8 cellular contexts compared by ENCODE assay signal in the genomic region with DNA sequence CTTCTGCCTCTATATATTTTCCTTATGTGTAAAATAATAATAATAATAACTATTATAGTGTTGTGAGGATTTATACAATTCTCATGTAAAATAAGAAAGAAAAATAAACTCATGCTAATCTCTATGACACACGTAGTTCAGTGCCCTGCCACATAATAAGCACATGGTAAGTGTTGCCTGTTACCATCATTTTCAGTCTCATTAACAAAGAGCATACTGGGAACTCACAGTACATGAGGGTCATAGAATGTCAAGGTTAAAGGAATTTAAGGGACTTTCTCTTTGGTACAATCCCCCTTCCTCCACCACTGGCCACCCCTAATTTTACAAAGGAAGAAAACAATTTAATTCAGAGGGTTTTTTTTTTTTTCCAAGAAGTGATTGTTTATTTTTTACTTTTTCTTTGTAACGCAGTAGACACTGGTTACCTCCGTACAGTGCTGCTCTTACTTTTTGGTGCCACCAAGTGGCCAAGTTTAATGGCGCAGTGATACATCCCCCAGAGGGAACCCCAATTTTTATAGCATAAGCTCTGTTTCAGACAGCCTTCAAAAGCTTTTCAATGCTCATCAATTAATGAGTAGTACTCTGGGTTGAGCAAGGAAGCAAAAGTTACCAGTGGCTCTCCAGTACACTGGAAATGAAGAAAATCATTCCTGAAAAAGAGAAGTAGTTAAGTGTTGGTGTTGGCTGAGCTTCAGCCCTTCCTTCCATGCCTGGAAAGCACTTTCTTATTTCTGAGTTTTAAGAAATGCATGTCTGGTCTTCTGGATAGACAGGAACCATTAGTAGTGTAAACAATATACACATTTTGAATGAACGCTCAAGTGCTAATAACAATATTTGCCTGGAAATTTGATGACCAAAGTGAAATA.
DNase-seq lines count a peak whose midpoint lies in the region; ATAC-seq and TF ChIP-seq lines count a peak whose summit lies in the region.

No MANE protein-coding gene starts in this region.

- peak; percentile 32 to 60 (median 49) for TF ChIP-seq CTCF in vagina (IDR thresholded peaks at IDR 0.05)

- peak overlapping the region; percentile 27; the same call in 1 of the 2 replicates for H3K4me3 ChIP-seq in ACC112 (ENCODE audit: low read depth, low read length)
- no peak overlapping the region for H3K4me3 ChIP-seq in vagina

- no peaks in the 10 kb centered on the region for H3K79me2 ChIP-seq in ACC112 (ENCODE audit: control insufficient read depth, insufficient read depth, low read length, unreplicated experiment)

- peak overlapping the region; percentile 82 for H2AFZ ChIP-seq in ACC112 (ENCODE audit: low read length, unreplicated experiment)

- intact Hi-C loops in vagina (cut with DNase I), result loop anchor here (10.0 kb wide), 2 partner anchors 333 to 373 kb away; a partner anchor contains a TSS

- H3K9me3 ChIP-seq in vagina, result no peaks in the 10 kb centered on the region

- ATAC-seq in GM18498 (IDR thresholded peaks at IDR 0.05; ENCODE audit: unreplicated experiment) (peak; percentile 97), HG02884 (IDR thresholded peaks at IDR 0.05; ENCODE audit: unreplicated experiment) (peak; percentile 95)

- 0 out of 2 replicates have a peak, but pooled peaks cover 6% of the 10 kb centered on the region for H3K27me3 ChIP-seq in ACC112 (ENCODE audit: insufficient read depth, low read length)
- H3K27me3 ChIP-seq in vagina, result no peaks in the 10 kb centered on the region

- DNase-seq in NCI-H460 (ENCODE audit: extremely low read depth, low read depth), result peak; percentile 21
- DNase-seq in activated CD8-positive, alpha-beta memory T cell treated with anti-CD3 and anti-CD28 coated beads, Interleukin-2, amount 50 U/mL, for 4 hours, result peak; percentile 45
- DNase-seq in fibroblast of gingiva (ENCODE audit: low read depth), result peak; percentile 49
- peak; percentile 38 for DNase-seq in pons (ENCODE audit: low spot score)
- DNase-seq in vagina (ENCODE audit: extremely low spot score in 2 of 2), result no peak

- no peak overlapping the region for H3K27ac ChIP-seq in ACC112 (ENCODE audit: low read depth, low read length)
- H3K27ac ChIP-seq in vagina, result no peak overlapping the region

- no peak for TF ChIP-seq POLR2A in vagina (IDR thresholded peaks at IDR 0.05)

- peaks cover 12% of the 10 kb centered on the region for H3K4me1 ChIP-seq in ACC112 (ENCODE audit: control insufficient read depth, insufficient read depth, low read length, unreplicated experiment)
- no peaks in the 10 kb centered on the region for H3K4me1 ChIP-seq in vagina

- H3K36me3 ChIP-seq in ACC112 (ENCODE audit: insufficient read depth, low read length) (no peaks in the 10 kb centered on the region), vagina (no peaks in the 10 kb centered on the region)

Comparison
In these comparisons a context has a peak if more than half of its experiments do, and no peak if none do; other contexts are left out.
1. DNase-seq: peak in NCI-H460 (single experiment), activated CD8-positive, alpha-beta memory T cell treated with anti-CD3 and anti-CD28 coated beads, Interleukin-2, amount 50 U/mL, for 4 hours (single experiment), fibroblast of gingiva (single experiment) and pons (single experiment); none in vagina (0 of 2).